ENCODE assay signal across 10 cellular contexts in the genomic region with DNA sequence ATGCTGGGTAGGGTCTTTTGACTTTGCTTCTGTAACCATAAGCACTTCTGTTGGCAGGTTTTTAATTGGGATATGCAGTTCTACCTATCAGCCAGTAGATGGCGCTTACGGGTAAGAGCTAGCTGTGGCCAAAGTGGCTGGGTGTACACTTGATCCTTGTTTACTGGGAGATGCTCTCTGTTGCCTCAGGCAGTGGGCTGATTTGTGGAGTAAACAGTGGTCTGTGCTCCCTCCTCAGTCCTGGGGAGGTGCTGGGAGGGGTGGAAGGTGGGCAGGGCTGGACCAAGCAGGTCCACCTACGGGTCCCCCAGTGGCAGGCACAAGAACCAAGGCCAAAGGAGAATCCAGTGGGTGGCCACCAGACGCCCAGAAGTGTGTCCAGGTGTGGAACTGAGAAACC. TPM values are rescaled to one million over a fixed set of nuclear protein-coding genes. Genes with fewer than 3 reads are reported as not detected.
DNase-seq lines count a peak whose midpoint lies in the region; ATAC-seq, FAIRE-seq and TF ChIP-seq lines count a peak whose summit lies in the region.
"Had no signal": no experiment of that assay in that cellular context is flagged by ENCODE, and none has a peak within 500 bp of the region (broad histone marks: within the 10 kb centered on the region; RNA-seq: fewer than 3 reads in every experiment).

No MANE protein-coding gene starts in this region.

- no peak overlapping the region for H3K4me2 ChIP-seq in neuronal stem cell (ENCODE audit: insufficient read depth, low read length, poor library complexity, severe bottlenecking)

- H3K9me3 ChIP-seq in esophagus muscularis mucosa: peaks cover 0 to 24% (median 10%) of the 10 kb centered on the region in 4 donors
- H3K9me3 ChIP-seq in neuronal stem cell (replicated peaks in 1 of 2; ENCODE audit: control insufficient read depth in 2 of 2, insufficient read depth in 1 of 2, low read depth in 1 of 2, low read length in 2 of 2): peaks cover 14 to 38% of the 10 kb centered on the region in 2 donors
- H3K9me3 ChIP-seq in stomach: peaks cover 15 to 40% (median 33%) of the 10 kb centered on the region in 4 donors

- H2BK12ac ChIP-seq in neuronal stem cell (ENCODE audit: low read length): no peak overlapping the region

- no peak overlapping the region for H2BK5ac ChIP-seq in neuronal stem cell (ENCODE audit: low read length)

- TF ChIP-seq POLR2A in esophagus muscularis mucosa (IDR thresholded peaks at IDR 0.05; ENCODE audit: low read depth) (no peak), stomach (IDR thresholded peaks at IDR 0.05) (no peak)

- H3K4me3 ChIP-seq in esophagus muscularis mucosa: no peak overlapping the region
- H3K4me3 ChIP-seq in neuronal stem cell (ENCODE audit: low read length in 2 of 2): no peak overlapping the region
- no peak overlapping the region for H3K4me3 ChIP-seq in stomach

- no peak overlapping the region for H2AK5ac ChIP-seq in neuronal stem cell (ENCODE audit: low read depth, low read length)

- no peak overlapping the region for H2BK15ac ChIP-seq in neuronal stem cell (ENCODE audit: low read length)

- H3K4ac ChIP-seq in neuronal stem cell (ENCODE audit: low read length): no peak overlapping the region

- no peak overlapping the region for H2BK120ac ChIP-seq in neuronal stem cell (ENCODE audit: low read depth, low read length)

- H3K27ac ChIP-seq in esophagus muscularis mucosa (replicated peaks in 1 of 4) (no peak overlapping the region), neuronal stem cell (replicated peaks; ENCODE audit: low read length) (no peak overlapping the region), stomach (no peak overlapping the region)

- peaks cover 19% of the 10 kb centered on the region for H3K9me3 Mint-ChIP-seq in activated CD4-positive, alpha-beta T cell treated with anti-CD3 and anti-CD28 coated beads for 36 hours (ENCODE audit: low read depth)

- H3K27me3 Mint-ChIP-seq in activated CD4-positive, alpha-beta T cell treated with anti-CD3 and anti-CD28 coated beads for 36 hours: no peaks in the 10 kb centered on the region
- H3K27me3 Mint-ChIP-seq: activated naive CD4-positive, alpha-beta T cell treated with anti-CD3 and anti-CD28 coated beads, Interleukin-2, amount 50 U/mL, for 24 hours had no signal

- H3K23ac ChIP-seq in neuronal stem cell (ENCODE audit: low read depth, low read length, poor library complexity): no peak overlapping the region

- H3K27ac Mint-ChIP-seq in activated CD4-positive, alpha-beta T cell treated with anti-CD3 and anti-CD28 coated beads for 36 hours: no peak overlapping the region
- H3K27ac Mint-ChIP-seq: activated naive CD4-positive, alpha-beta T cell treated with anti-CD3 and anti-CD28 coated beads, Interleukin-2, amount 50 U/mL, for 24 hours had no signal

- H3K14ac ChIP-seq in neuronal stem cell (ENCODE audit: low read length): no peak overlapping the region

- peak; percentile 53 for ATAC-seq in activated CD4-positive, alpha-beta T cell treated with anti-CD3 and anti-CD28 coated beads for 36 hours

- intact Hi-C loops in activated CD4-positive, alpha-beta T cell treated with anti-CD3 and anti-CD28 coated beads for 36 hours (cut with DNase I, micrococcal nuclease): loop anchor here in 1 of 2 experiments (2.0 to 5.0 kb wide), 2 partner anchors 314 to 600 kb away; partner anchors contain the start of gene TOR3A
- intact Hi-C loops in esophagus muscularis mucosa (cut with DNase I): no loop called here
- intact Hi-C loops in posterior vena cava (cut with DNase I): no loop called here
- intact Hi-C loops in stomach (cut with DNase I; ENCODE audit: low total_unique reads): no loop called here

- H3K79me1 ChIP-seq in neuronal stem cell (ENCODE audit: low read depth, low read length): peaks cover 8% of the 10 kb centered on the region

- peak; percentile 28 for DNase-seq in activated CD4-positive, alpha-beta T cell treated with anti-CD3 and anti-CD28 coated beads for 36 hours
- DNase-seq in activated CD4-positive, alpha-beta T cell treated with anti-CD3 and anti-CD28 coated beads, Interleukin-2, amount 50 U/mL, for 4 hours: no peak
- DNase-seq in HTR-8/SVneo (ENCODE audit: insufficient read length, low spot score) (peak; percentile 14), SKM-1 treated with dmso at 0.1 percent for 144 hours (lab: John Stamatoyannopoulos, UW; ENCODE audit: unreplicated experiment) (peak; percentile 73), esophagus muscularis mucosa (ENCODE audit: extremely low spot score) (no peak), neuronal stem cell (ENCODE audit: low spot score) (peak; percentile 5), posterior vena cava (ENCODE audit: low spot score) (no peak), stomach (no peak)

- H3K9ac ChIP-seq in neuronal stem cell (ENCODE audit: low read depth, low read length, poor library complexity): no peak overlapping the region

- no peak overlapping the region for H3K18ac ChIP-seq in neuronal stem cell (ENCODE audit: low read length)

- H3K4me3 Mint-ChIP-seq in activated CD4-positive, alpha-beta T cell treated with anti-CD3 and anti-CD28 coated beads for 36 hours: no peak overlapping the region
- H3K4me3 Mint-ChIP-seq: activated naive CD4-positive, alpha-beta T cell treated with anti-CD3 and anti-CD28 coated beads, Interleukin-2, amount 50 U/mL, for 24 hours had no signal

- no peak overlapping the region for H4K91ac ChIP-seq in neuronal stem cell (ENCODE audit: low read depth, low read length, poor library complexity)

- H2AFZ ChIP-seq in neuronal stem cell (ENCODE audit: low read length): no peak overlapping the region

- H3K4me1 ChIP-seq in esophagus muscularis mucosa (no peaks in the 10 kb centered on the region), neuronal stem cell (ENCODE audit: control insufficient read depth in 2 of 2, insufficient read depth in 1 of 2, low read depth in 1 of 2, low read length in 2 of 2) (no peaks in the 10 kb centered on the region), stomach (no peaks in the 10 kb centered on the region)

- TF ChIP-seq EP300 in esophagus muscularis mucosa (IDR thresholded peaks at IDR 0.05) (no peak), stomach (IDR thresholded peaks at IDR 0.05) (no peak)

- H3K27me3 ChIP-seq in esophagus muscularis mucosa (no peaks in the 10 kb centered on the region), neuronal stem cell (ENCODE audit: control insufficient read depth in 3 of 3, insufficient read depth in 3 of 3, low read depth in 1 of 3, low read length in 3 of 3) (no peaks in the 10 kb centered on the region), stomach (no peaks in the 10 kb centered on the region)

- H3K4me1 Mint-ChIP-seq in activated CD4-positive, alpha-beta T cell treated with anti-CD3 and anti-CD28 coated beads for 36 hours: no peaks in the 10 kb centered on the region

- peaks cover 16% of the 10 kb centered on the region for H3K36me3 Mint-ChIP-seq in activated CD4-positive, alpha-beta T cell treated with anti-CD3 and anti-CD28 coated beads for 36 hours (ENCODE audit: low read depth)

- no peaks in the 10 kb centered on the region for H3K36me3 ChIP-seq in esophagus muscularis mucosa
- peaks cover 0 to 4% of the 10 kb centered on the region in 2 donors for H3K36me3 ChIP-seq in neuronal stem cell (replicated peaks in 1 of 2; ENCODE audit: control insufficient read depth in 2 of 2, insufficient read depth in 2 of 2, low read length in 2 of 2)
- H3K36me3 ChIP-seq in stomach: peaks cover 0 to 11% (median 4%) of the 10 kb centered on the region in 4 donors

- 38% methylated on average over 2 of the region's 4 CpGs for WGBS in esophagus muscularis mucosa
- WGBS in neuronal stem cell (ENCODE audit: extremely low coverage in 2 of 2, insufficient read length in 2 of 2, insufficient replicate concordance in 1 of 2), 2 donors: no CpG with 5 or more reads among the region's 4 CpGs
- WGBS in stomach, 5 donors: 39 to 65% (median 56%) methylated on average over 3 to 4 of the region's 4 CpGs

- FAIRE-seq in HTR-8/SVneo (lab: Jason Lieb, UNC): no peak
- FAIRE-seq: G401.6 had no signal

- peak; percentile 55 to 86 (median 57) for TF ChIP-seq CTCF in esophagus muscularis mucosa (IDR thresholded peaks at IDR 0.05)
- peak in 3 of 7 experiments; percentile 37 to 50 (median 41) for TF ChIP-seq CTCF in stomach (IDR thresholded peaks at IDR 0.05)

- POLR2A ChIA-PET in activated CD4-positive, alpha-beta T cell treated with anti-CD3 and anti-CD28 coated beads for 36 hours (lab: Charles Lee): interaction anchor here (0.5 kb wide), 1 partner anchor 237 kb away, joined by 3 read pairs; no protein-coding TSS in a partner anchor

- no peak overlapping the region for H4K8ac ChIP-seq in neuronal stem cell (ENCODE audit: low read depth, low read length)

- CTCF ChIA-PET in activated CD4-positive, alpha-beta T cell treated with anti-CD3 and anti-CD28 coated beads for 36 hours (lab: Charles Lee): interaction anchor here (0.8 to 2.6 kb wide), 8 partner anchors 11 to 468 kb away, joined by 3 to 23 read pairs (median 4); no protein-coding TSS in a partner anchor

RNA-seq across cellular contexts. Expression of gene RALGPS2, which starts 43.4 kb away (rescaled TPM):
- total RNA-seq in activated CD4-positive, alpha-beta T cell treated with anti-CD3 and anti-CD28 coated beads for 36 hours: 1 to 10 TPM; 4.8 to 5.5 TPM
- total RNA-seq in esophagus muscularis mucosa: 10 to 100 TPM in 3 of 4 donors, 1 to 10 TPM in 1; 9.3 to 22.8 (median 17.3) TPM
- polyA plus RNA-seq in neuronal stem cell (2013, experiment 1 of 2): 29.5 TPM
- 28.0 TPM for polyA plus RNA-seq in neuronal stem cell (2013, experiment 2 of 2)
- 1 to 10 TPM; 7.4 to 7.9 TPM for total RNA-seq in posterior vena cava
- total RNA-seq in stomach: 10 to 100 TPM in 3 of 5 donors, 1 to 10 TPM in 2; 6.7 to 72.3 (median 14.0) TPM
- 1 to 10 TPM; 3.1 to 6.0 (median 4.0) TPM for polyA plus RNA-seq in stomach

Comparison
In these comparisons a context has a peak if more than half of its experiments do, and no peak if none do; other contexts are left out.
1. DNase-seq: peak in activated CD4-positive, alpha-beta T cell treated with anti-CD3 and anti-CD28 coated beads for 36 hours (single experiment), HTR-8/SVneo (single experiment), SKM-1 treated with dmso at 0.1 percent for 144 hours (single experiment) and neuronal stem cell (single experiment); none in activated CD4-positive, alpha-beta T cell treated with anti-CD3 and anti-CD28 coated beads, Interleukin-2, amount 50 U/mL, for 4 hours (0 of 2), esophagus muscularis mucosa (single experiment), posterior vena cava (single experiment) and stomach (single experiment).